ENCODE assay signal across 1 cellular context in genomic region chr1:220786337-220787068, GRCh38.
TF ChIP-seq lines count a peak whose summit lies in the region.

TSS of gene MTARC1 (plus strand) at chr1:220786913. CDS start at chr1:220786945, 32 bp downstream.

TF ChIP-seq in HepG2, 621 proteins besides CTCF, POLR2A, EP300 and RAD21 (continued from another document and continues in another):
- TF ChIP-seq UBTF (CRISPR knock-in tag; IDR thresholded peaks at IDR 0.05) (peak; percentile 84), ZNF513 (CRISPR knock-in tag; conservative IDR thresholded peaks at IDR 0.05) (no peak), TOE1 (CRISPR knock-in tag; IDR thresholded peaks at IDR 0.05) (0 out of 2 replicates have a peak, but pooled peaks have one; percentile 12), ZNF598 (CRISPR knock-in tag; IDR thresholded peaks at IDR 0.05; ENCODE audit: borderline replicate concordance) (0 out of 2 replicates have a peak, but pooled peaks have one; percentile 25), NFIB (CRISPR knock-in tag; IDR thresholded peaks at IDR 0.05; ENCODE audit: borderline replicate concordance) (no peak), PATZ1 (CRISPR knock-in tag; IDR thresholded peaks at IDR 0.05) (peak; percentile 92), CEBPZ (IDR thresholded peaks at IDR 0.05; ENCODE audit: low read length) (no peak), RXRA (CRISPR knock-in tag; IDR thresholded peaks at IDR 0.05) (peak; percentile 40), PRDM4 (CRISPR knock-in tag; IDR thresholded peaks at IDR 0.05; ENCODE audit: borderline replicate concordance) (no peak), MLX (CRISPR knock-in tag; IDR thresholded peaks at IDR 0.05) (peak; percentile 37; the same call in 1 of the 2 replicates), ZSCAN9 (CRISPR knock-in tag; IDR thresholded peaks at IDR 0.05; ENCODE audit: borderline replicate concordance) (peak; percentile 58; the same call in 1 of the 2 replicates), RFXAP (CRISPR knock-in tag; IDR thresholded peaks at IDR 0.05; ENCODE audit: borderline replicate concordance) (peak; percentile 56; the same call in 1 of the 2 replicates), ZSCAN30 (CRISPR knock-in tag; IDR thresholded peaks at IDR 0.05) (no peak), NR2F2 (IDR thresholded peaks at IDR 0.05; ENCODE audit: borderline replicate concordance, low read depth) (0 out of 2 replicates have a peak, but pooled peaks have one; percentile 45), FOXP1 (IDR thresholded peaks at IDR 0.05) (no peak), FOXP1 (CRISPR knock-in tag; IDR thresholded peaks at IDR 0.05) (no peak), ZNF460 (CRISPR knock-in tag; IDR thresholded peaks at IDR 0.05; ENCODE audit: borderline replicate concordance) (no peak), NR2F1 (CRISPR knock-in tag; IDR thresholded peaks at IDR 0.05) (peak in 1 of 2 experiments; percentile 20; a peak in 2 of 4 replicates), HMGXB4 (CRISPR knock-in tag; IDR thresholded peaks at IDR 0.05; ENCODE audit: borderline replicate concordance in 1 of 2, low read depth in 1 of 2) (peak; percentile 53 to 66; a peak in 3 of 4 replicates), CCDC6 (CRISPR knock-in tag; IDR thresholded peaks at IDR 0.05) (peak; percentile 86; the same call in 1 of the 2 replicates), KLF6 (CRISPR knock-in tag; IDR thresholded peaks at IDR 0.05) (no peak), ELF4 (CRISPR knock-in tag; IDR thresholded peaks at IDR 0.05; ENCODE audit: borderline replicate concordance) (no peak), ZNF547 (CRISPR knock-in tag; IDR thresholded peaks at IDR 0.05) (no peak), ZNF784 (CRISPR knock-in tag; IDR thresholded peaks at IDR 0.05; ENCODE audit: borderline replicate concordance) (0 out of 2 replicates have a peak, but pooled peaks have one; percentile 66), ZNF570 (CRISPR knock-in tag; IDR thresholded peaks at IDR 0.05; ENCODE audit: borderline replicate concordance) (0 out of 2 replicates have a peak, but pooled peaks have one; percentile 39), ZNF33A (CRISPR knock-in tag; IDR thresholded peaks at IDR 0.05; ENCODE audit: borderline replicate concordance) (no peak), HNRNPLL (IDR thresholded peaks at IDR 0.05; ENCODE audit: low read depth, low read length, poor library complexity, severe bottlenecking) (peak; percentile 75), TIGD3 (CRISPR knock-in tag; IDR thresholded peaks at IDR 0.05; ENCODE audit: borderline replicate concordance) (no peak), CAMTA2 (CRISPR knock-in tag; IDR thresholded peaks at IDR 0.05; ENCODE audit: borderline replicate concordance) (no peak), ATF3 (CRISPR knock-in tag; IDR thresholded peaks at IDR 0.05) (no peak), WIZ (CRISPR knock-in tag; IDR thresholded peaks at IDR 0.05) (no peak), ZNF235 (CRISPR knock-in tag; IDR thresholded peaks at IDR 0.05; ENCODE audit: borderline replicate concordance) (peak; percentile 60; the same call in 1 of the 2 replicates), BCL6 (CRISPR knock-in tag; IDR thresholded peaks at IDR 0.05) (peak; percentile 48), IRF9 (CRISPR knock-in tag; IDR thresholded peaks at IDR 0.05; ENCODE audit: borderline replicate concordance) (peak; percentile 54; the same call in 1 of the 2 replicates), ZNF780A (CRISPR knock-in tag; IDR thresholded peaks at IDR 0.05) (no peak)
